Comparison of ENCODE assay signal across 14 cellular contexts in genomic region chr9:69261636-69262035, GRCh38.
A peak's percentile ranks its signal among the peaks of the same experiment; 100 is the strongest.
DNase-seq lines count a peak whose midpoint lies in the region; ATAC-seq and TF ChIP-seq lines count a peak whose summit lies in the region.
"Had no signal": no experiment of that assay in that cellular context is flagged by ENCODE, and none has a peak within 500 bp of the region (broad histone marks: within the 10 kb centered on the region; RNA-seq: fewer than 3 reads in every experiment).

No MANE protein-coding gene starts in this region.

- no TSS peak for BruUV-seq in OCI-LY7 (replicated peaks; lab: Mats Ljungman, UMichigan)

- H3K9me2 ChIP-seq in GM23338 (ENCODE audit: insufficient read depth) (no peaks in the 10 kb centered on the region), OCI-LY7 (ENCODE audit: insufficient read depth, low read length) (no peaks in the 10 kb centered on the region)

- 0 out of 2 replicates have a peak overlapping the region, but pooled peaks have one; percentile 9 for H2AFZ ChIP-seq in GM23338
- H2AFZ ChIP-seq in OCI-LY7 (ENCODE audit: low read length) = no peak overlapping the region
- H2AFZ ChIP-seq: GM23248 had no signal

- H2BK5ac ChIP-seq in mesendoderm (ENCODE audit: low read length) = no peak overlapping the region

- no peak overlapping the region for H3K27ac Mint-ChIP-seq in GM23338
- H3K27ac Mint-ChIP-seq in activated CD8-positive, alpha-beta memory T cell treated with anti-CD3 and anti-CD28 coated beads, Interleukin-2, amount 10 ng/mL, durations not matched to agents 7 days and 5 days = no peak overlapping the region
- no peak overlapping the region for H3K27ac Mint-ChIP-seq in chondrocyte (ENCODE audit: unreplicated experiment)
- H3K27ac Mint-ChIP-seq: CD4-positive, alpha-beta memory T cell had no signal

- no peak overlapping the region for H3K23ac ChIP-seq in mesendoderm (ENCODE audit: low read length)

- DNase-seq in GM23338 (ENCODE audit: low spot score) (no peak), OCI-LY7 (ENCODE audit: low spot score) (no peak), fibroblast of villous mesenchyme (ENCODE audit: low read depth) (no peak), mesendoderm (peak; percentile 23), chondrocyte (ENCODE audit: low spot score) (no peak), LoVo (ENCODE audit: low spot score) (no peak)
- no peak for DNase-seq in activated CD8-positive, alpha-beta memory T cell treated with anti-CD3 and anti-CD28 coated beads, Interleukin-2, amount 10 ng/mL, durations not matched to agents 7 days and 5 days
- DNase-seq: BE2C; CD4-positive, alpha-beta memory T cell; DND-41; GDM1; GM23248; H9 had no signal

- H3K4me2 ChIP-seq in GM23338 = no peak overlapping the region
- no peak overlapping the region for H3K4me2 ChIP-seq in OCI-LY7 (ENCODE audit: low read length)
- no peak overlapping the region for H3K4me2 ChIP-seq in mesendoderm (ENCODE audit: low read length)

- H2AK5ac ChIP-seq in mesendoderm (ENCODE audit: low read length) = no peak overlapping the region

- H2BK120ac ChIP-seq in mesendoderm (ENCODE audit: low read depth, low read length) = no peak overlapping the region

- H3K56ac ChIP-seq in mesendoderm (ENCODE audit: low read length) = no peak overlapping the region

- TF ChIP-seq CTCF in GM23338 (conservative IDR thresholded peaks at IDR 0.05; ENCODE audit: low read depth in 2 of 2) (peak; percentile 29 to 38; a peak in 3 of 4 replicates), OCI-LY7 (conservative IDR thresholded peaks at IDR 0.05; ENCODE audit: low read length) (0 out of 2 replicates have a peak, but pooled peaks have one; percentile 15), fibroblast of villous mesenchyme (IDR thresholded peaks at IDR 0.05; ENCODE audit: insufficient read depth, low read depth, low read length) (peak; percentile 2), chondrocyte (IDR thresholded peaks at IDR 0.05) (no peak)

- no peaks in the 10 kb centered on the region; the same call in 1 of the 2 replicates for H3K36me3 ChIP-seq in GM23338 (ENCODE audit: insufficient read depth)
- H3K36me3 ChIP-seq in OCI-LY7 (ENCODE audit: insufficient read depth, low read length) = no peaks in the 10 kb centered on the region; the same call in 1 of the 2 replicates
- H3K36me3 ChIP-seq in mesendoderm (ENCODE audit: control insufficient read depth, insufficient read depth, low read length) = no peaks in the 10 kb centered on the region
- H3K36me3 ChIP-seq: BE2C had no signal

- H3K27me3 ChIP-seq in GM23338 (ENCODE audit: insufficient read depth) (no peaks in the 10 kb centered on the region), mesendoderm (ENCODE audit: insufficient read depth, low read length, poor library complexity) (no peaks in the 10 kb centered on the region)

- H3K4me1 Mint-ChIP-seq in GM23338 (peaks cover 14% of the 10 kb centered on the region; the same call in 2 of the 3 replicates), chondrocyte (ENCODE audit: low read depth) (no peaks in the 10 kb centered on the region)
- no peaks in the 10 kb centered on the region for H3K4me1 Mint-ChIP-seq in activated CD8-positive, alpha-beta memory T cell treated with anti-CD3 and anti-CD28 coated beads, Interleukin-2, amount 10 ng/mL, durations not matched to agents 7 days and 5 days
- H3K4me1 Mint-ChIP-seq: CD4-positive, alpha-beta memory T cell had no signal

- H3K4me3 ChIP-seq in GM23338 (no peak overlapping the region), OCI-LY7 (ENCODE audit: low read depth, low read length, poor library complexity, severe bottlenecking) (no peak overlapping the region), fibroblast of villous mesenchyme (ENCODE audit: low read depth, low read length) (no peak overlapping the region), mesendoderm (ENCODE audit: low read length) (no peak overlapping the region)
- H3K4me3 ChIP-seq: GM23248 had no signal

- no peak overlapping the region for H3K18ac ChIP-seq in mesendoderm (ENCODE audit: low read length)

- peaks cover 10% of the 10 kb centered on the region for H3K36me3 Mint-ChIP-seq in GM23338 (ENCODE audit: low read depth)
- no peaks in the 10 kb centered on the region for H3K36me3 Mint-ChIP-seq in activated CD8-positive, alpha-beta memory T cell treated with anti-CD3 and anti-CD28 coated beads, Interleukin-2, amount 10 ng/mL, durations not matched to agents 7 days and 5 days
- H3K36me3 Mint-ChIP-seq in chondrocyte (ENCODE audit: low read depth) = peaks cover 4% of the 10 kb centered on the region
- H3K36me3 Mint-ChIP-seq: CD4-positive, alpha-beta memory T cell had no signal

- intact Hi-C loops in OCI-LY7 (cut with micrococcal nuclease; ENCODE audit: unreplicated experiment) = no loop called here

- H3F3A ChIP-seq in GM23338 (replicated peaks; ENCODE audit: low read depth) = no peaks in the 10 kb centered on the region

- POLR2A ChIA-PET in OCI-LY7 (lab: Charles Lee) = interaction anchor here (0.7 kb wide), 1 partner anchor 72 kb away, joined by 5 read pairs; no protein-coding TSS in a partner anchor

- H4K20me1 ChIP-seq in GM23338 (replicated peaks; ENCODE audit: insufficient read depth) (no peaks in the 10 kb centered on the region), OCI-LY7 (ENCODE audit: insufficient read depth, low read length) (no peaks in the 10 kb centered on the region)

- H3K9ac ChIP-seq in mesendoderm (ENCODE audit: low read length) = no peak overlapping the region
- H3K9ac ChIP-seq: GM23248 had no signal

- no peak overlapping the region for H4K5ac ChIP-seq in mesendoderm (ENCODE audit: low read length)

- H3K79me2 ChIP-seq in GM23338 (replicated peaks; ENCODE audit: insufficient read depth) (no peaks in the 10 kb centered on the region), OCI-LY7 (ENCODE audit: insufficient read depth, low read depth, low read length) (no peaks in the 10 kb centered on the region), mesendoderm (ENCODE audit: control insufficient read depth, insufficient read depth, low read length) (no peaks in the 10 kb centered on the region)

- H2BK15ac ChIP-seq in mesendoderm (replicated peaks; ENCODE audit: low read depth) = no peak overlapping the region

- H3K9me3 ChIP-seq in OCI-LY7 (ENCODE audit: low read length) = no peaks in the 10 kb centered on the region
- H3K9me3 ChIP-seq: BE2C had no signal

- H4K8ac ChIP-seq in mesendoderm (ENCODE audit: low read depth, low read length) = no peak overlapping the region

- H3K4me1 ChIP-seq in GM23338 (ENCODE audit: insufficient read depth) (peaks cover 11% of the 10 kb centered on the region), OCI-LY7 (ENCODE audit: insufficient read depth, low read length, poor library complexity, severe bottlenecking) (no peaks in the 10 kb centered on the region), mesendoderm (ENCODE audit: control insufficient read depth, low read depth, low read length) (no peaks in the 10 kb centered on the region)
- H3K4me1 ChIP-seq: BE2C had no signal

- peak; percentile 35; the same call in 2 of the 3 replicates for ATAC-seq in GM23338
- ATAC-seq in activated CD8-positive, alpha-beta memory T cell treated with anti-CD3 and anti-CD28 coated beads, Interleukin-2, amount 10 ng/mL, durations not matched to agents 7 days and 5 days = no peak

- CTCF ChIA-PET in OCI-LY7 (lab: Charles Lee; ENCODE audit: unreplicated experiment) = no interaction called here
- CTCF ChIA-PET in activated CD8-positive, alpha-beta memory T cell treated with anti-CD3 and anti-CD28 coated beads, Interleukin-2, amount 10 ng/mL, durations not matched to agents 7 days and 5 days (lab: Charles Lee) = no interaction called here

- WGBS in mesendoderm (ENCODE audit: extremely low coverage, insufficient coverage, low lambda C conversion rate) = no CpG with 5 or more reads among the region's 3 CpGs

- H3K4ac ChIP-seq in mesendoderm (ENCODE audit: low read depth, low read length) = no peak overlapping the region

- no peaks in the 10 kb centered on the region for H3K79me1 ChIP-seq in mesendoderm (ENCODE audit: low read length)

- H3K4me3 Mint-ChIP-seq in GM23338 (no peak overlapping the region), chondrocyte (ENCODE audit: unreplicated experiment) (no peak overlapping the region)
- no peak overlapping the region for H3K4me3 Mint-ChIP-seq in activated CD8-positive, alpha-beta memory T cell treated with anti-CD3 and anti-CD28 coated beads, Interleukin-2, amount 10 ng/mL, durations not matched to agents 7 days and 5 days
- H3K4me3 Mint-ChIP-seq: CD4-positive, alpha-beta memory T cell; H9 had no signal

- H3K27ac ChIP-seq in GM23338 (ENCODE audit: low read depth) = no peak overlapping the region
- no peak overlapping the region for H3K27ac ChIP-seq in OCI-LY7 (ENCODE audit: low read depth, low read length, poor library complexity, severe bottlenecking)
- H3K27ac ChIP-seq in mesendoderm (ENCODE audit: low read depth, low read length) = no peak overlapping the region
- H3K27ac ChIP-seq: C4-2B, GM23248 had no signal

- H3K27me3 Mint-ChIP-seq in GM23338 (ENCODE audit: insufficient read depth, low read depth, poor library complexity) (peaks cover 5% of the 10 kb centered on the region), chondrocyte (ENCODE audit: low read depth) (peaks cover 2% of the 10 kb centered on the region)
- peaks cover 17% of the 10 kb centered on the region for H3K27me3 Mint-ChIP-seq in activated CD8-positive, alpha-beta memory T cell treated with anti-CD3 and anti-CD28 coated beads, Interleukin-2, amount 10 ng/mL, durations not matched to agents 7 days and 5 days

- H3K9me3 Mint-ChIP-seq in GM23338 (no peaks in the 10 kb centered on the region), chondrocyte (ENCODE audit: low read depth) (no peaks in the 10 kb centered on the region)
- H3K9me3 Mint-ChIP-seq in activated CD8-positive, alpha-beta memory T cell treated with anti-CD3 and anti-CD28 coated beads, Interleukin-2, amount 10 ng/mL, durations not matched to agents 7 days and 5 days (ENCODE audit: low read depth) = no peaks in the 10 kb centered on the region
- H3K9me3 Mint-ChIP-seq: CD4-positive, alpha-beta memory T cell; H9 had no signal

TF ChIP-seq in GM23338, 12 proteins besides CTCF, POLR2A, EP300 and RAD21 (continues in another document):
- TF ChIP-seq CREB1 (CRISPR knock-in tag; IDR thresholded peaks at IDR 0.05; ENCODE audit: low read depth) = no peak
- TF ChIP-seq NANOG (IDR thresholded peaks at IDR 0.05; ENCODE audit: borderline replicate concordance) = no peak
- no peak for TF ChIP-seq EZH2 (IDR thresholded peaks at IDR 0.05; ENCODE audit: low read depth, unreplicated experiment)
- no peak for TF ChIP-seq STAT1 (IDR thresholded peaks at IDR 0.05; ENCODE audit: unreplicated experiment)
- TF ChIP-seq EZH2phosphoT487 (IDR thresholded peaks at IDR 0.05; ENCODE audit: unreplicated experiment) = no peak
- no peak for TF ChIP-seq POLR2AphosphoS5 (IDR thresholded peaks at IDR 0.05; ENCODE audit: low read depth)
